14 cellular contexts compared by ENCODE assay signal in the genomic region with DNA sequence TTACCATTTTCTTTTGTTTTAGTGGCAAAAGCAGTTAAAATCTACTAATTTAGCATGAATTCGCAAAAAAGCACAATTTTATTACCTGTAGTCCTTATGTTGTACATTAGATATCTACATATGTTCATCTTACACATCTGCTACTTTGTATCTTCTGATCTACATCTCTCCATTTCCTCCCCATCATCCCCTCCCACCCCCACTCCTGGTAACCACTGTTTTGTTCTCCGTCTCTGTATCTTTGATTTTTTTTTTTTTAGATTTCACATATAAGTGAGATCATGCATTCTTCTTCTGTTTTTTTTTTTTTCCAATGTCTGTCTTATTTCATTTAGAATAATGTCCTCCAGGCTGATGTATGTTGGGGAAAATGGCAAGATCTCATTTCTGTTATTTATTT.
DNase-seq lines count a peak whose midpoint lies in the region; ATAC-seq lines count a peak whose summit lies in the region.
"Had no signal": no experiment of that assay in that cellular context is flagged by ENCODE, and none has a peak within 500 bp of the region (broad histone marks: within the 10 kb centered on the region; RNA-seq: fewer than 3 reads in every experiment).

No MANE protein-coding gene starts in this region.

- DNase-seq in activated CD4-positive, CD25-positive, alpha-beta regulatory T cell treated with anti-CD3 and anti-CD28 coated beads, Interleukin-2, amount 50 U/mL, for 72 hours = no peak
- DNase-seq in stimulated activated CD8-positive, alpha-beta memory T cell treated with anti-CD3 and anti-CD28 coated beads, Interleukin-7, amount 100 ng/mL, for 4 hours (ENCODE audit: low read depth in 2 of 2) = peak; percentile 23 to 26
- no peak for DNase-seq in stimulated activated CD8-positive, alpha-beta memory T cell treated with anti-CD3 and anti-CD28 coated beads, Interleukin-4, amount 100 ng/mL, for 48 hours
- peak; percentile 47 for DNase-seq in activated naive CD4-positive, alpha-beta T cell treated with anti-CD3 and anti-CD28 coated beads, Interleukin-2, amount 50 U/mL, for 16 hours
- DNase-seq in stimulated activated naive CD4-positive, alpha-beta T cell treated with Interleukin-2 at 50 U/mL for 16 hours (lab: John Stamatoyannopoulos, UW) = peak; percentile 21
- no peak for DNase-seq in inferior parietal cortex (ENCODE audit: extremely low spot score)
- DNase-seq: AML-193, EL, NCI-H1092 treated with DMSO at 0.1 percent for 48 hours, NCI-H2081 treated with DMSO at 0.1 percent for 48 hours, NCI-H526, SK-N-SH had no signal

- peak; percentile 28 to 32 for ATAC-seq in activated CD4-positive, CD25-positive, alpha-beta regulatory T cell treated with anti-CD3 and anti-CD28 coated beads, Interleukin-2, amount 50 U/mL, for 24 hours
- ATAC-seq in GM18498 (IDR thresholded peaks at IDR 0.05; ENCODE audit: unreplicated experiment) = no peak

Comparison
In these comparisons a context has a peak if more than half of its experiments do, and no peak if none do; other contexts are left out.
1. DNase-seq: peak in stimulated activated CD8-positive, alpha-beta memory T cell treated with anti-CD3 and anti-CD28 coated beads, Interleukin-7, amount 100 ng/mL, for 4 hours (2 of 2), activated naive CD4-positive, alpha-beta T cell treated with anti-CD3 and anti-CD28 coated beads, Interleukin-2, amount 50 U/mL, for 16 hours (single experiment) and stimulated activated naive CD4-positive, alpha-beta T cell treated with Interleukin-2 at 50 U/mL for 16 hours (single experiment); none in activated CD4-positive, CD25-positive, alpha-beta regulatory T cell treated with anti-CD3 and anti-CD28 coated beads, Interleukin-2, amount 50 U/mL, for 72 hours (single experiment), stimulated activated CD8-positive, alpha-beta memory T cell treated with anti-CD3 and anti-CD28 coated beads, Interleukin-4, amount 100 ng/mL, for 48 hours (single experiment) and inferior parietal cortex (single experiment).